ENCODE assay signal across 9 cellular contexts in the genomic region with DNA sequence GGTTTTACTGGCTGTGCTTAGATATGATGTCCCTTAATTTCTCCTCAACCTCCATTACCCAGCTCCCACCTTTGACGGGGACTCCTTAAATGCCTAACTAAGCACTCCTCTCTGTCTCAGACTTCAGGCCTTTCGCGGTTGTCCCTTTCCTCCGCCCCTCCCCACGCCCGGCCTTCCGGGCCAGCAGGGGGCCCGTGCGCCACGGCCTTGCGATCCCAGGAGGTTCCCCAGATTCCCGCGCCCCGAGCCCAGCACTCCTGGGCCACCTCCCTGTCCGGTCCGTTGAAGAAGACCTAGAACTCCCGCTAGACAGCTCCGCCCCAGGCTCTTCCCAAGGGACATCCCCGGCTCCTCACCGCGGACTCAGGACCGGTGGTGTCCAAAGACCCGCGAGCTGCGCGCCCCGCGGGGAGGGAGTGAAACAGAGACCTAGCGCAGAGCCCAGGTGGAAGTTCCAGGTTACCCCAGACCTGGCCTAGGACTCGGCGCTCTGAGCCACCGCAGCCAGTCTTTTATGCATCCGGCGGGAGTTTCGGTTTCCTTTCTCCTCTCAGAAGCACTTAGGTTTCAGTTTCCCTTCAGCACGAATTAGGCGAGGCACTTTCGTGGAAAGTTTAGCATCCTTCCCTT. TPM values are rescaled to one million over a fixed set of nuclear protein-coding genes. Genes with fewer than 3 reads are reported as not detected.
DNase-seq lines count a peak whose midpoint lies in the region; ATAC-seq, FAIRE-seq and TF ChIP-seq lines count a peak whose summit lies in the region.
"Had no signal": no experiment of that assay in that cellular context is flagged by ENCODE, and none has a peak within 500 bp of the region (broad histone marks: within the 10 kb centered on the region; RNA-seq: fewer than 3 reads in every experiment).

Gene DDX60, minus strand, starts transcription at position 487 of the 630 bp plus-strand sequence. CDS start 7,493 bp downstream, outside the sequence.

- H3K27ac Mint-ChIP-seq in central memory CD8-positive, alpha-beta T cell (ENCODE audit: low read depth) = peak within 1 kb of the TSS; percentile 97

- H3K9me3 ChIP-seq in keratinocyte (ENCODE audit: control insufficient read depth, low read depth, low read length) = no peaks in the 10 kb centered on the region

- peak; percentile 36 for DNase-seq in NCI-H146 (lab: John Stamatoyannopoulos, UW)
- no peak for DNase-seq in NCI-H146 treated with DMSO at 0.1 percent for 48 hours (lab: John Stamatoyannopoulos, UW; ENCODE audit: unreplicated experiment)
- DNase-seq in NCI-H2081 treated with DMSO at 0.1 percent for 48 hours (lab: John Stamatoyannopoulos, UW) = peak; percentile 19
- peak; percentile 67 for DNase-seq in activated CD4-positive, CD25-positive, alpha-beta regulatory T cell treated with anti-CD3 and anti-CD28 coated beads, Interleukin-2, amount 50 U/mL, for 16 hours (ENCODE audit: low read depth, low spot score)
- DNase-seq in central memory CD8-positive, alpha-beta T cell (ENCODE audit: low spot score in 2 of 2) = peak; percentile 51 to 80
- peak; percentile 4 for DNase-seq in keratinocyte (ENCODE audit: low read depth, low spot score)
- DNase-seq in stimulated activated CD4-positive, alpha-beta T cell treated with anti-CD3 and anti-CD28 coated beads, Interleukin-15, amount 100 ng/mL, for 1 hour (ENCODE audit: low read depth in 1 of 2, low spot score in 1 of 2) = peak; percentile 51 to 68

- peak within 1 kb of the TSS; percentile 57 to 86 (median 80) for H3K4me3 ChIP-seq in keratinocyte (ENCODE audit: control insufficient read depth in 2 of 3, extremely low read depth in 1 of 3, insufficient read depth in 2 of 3, low read depth in 1 of 3, low read length in 3 of 3)

- H3K4me2 ChIP-seq in keratinocyte (ENCODE audit: control insufficient read depth, extremely low read depth, insufficient read depth, low read depth, low read length) = peak within 1 kb of the TSS; percentile 90

- peak within 1 kb of the TSS; percentile 90 for H3K27ac ChIP-seq in keratinocyte (ENCODE audit: control insufficient read depth, insufficient read depth, low read length)

- peak within 1 kb of the TSS; percentile 81 for H2AFZ ChIP-seq in keratinocyte (ENCODE audit: control insufficient read depth, low read length)

- peak; percentile 29 to 60 (median 54) for TF ChIP-seq CTCF in keratinocyte (optimal IDR thresholded peaks at IDR 0.05 in 1 of 3, IDR thresholded peaks at IDR 0.05 in 1 of 3, conservative IDR thresholded peaks at IDR 0.05 in 1 of 3; ENCODE audit: extremely low read depth in 1 of 3, insufficient read depth in 2 of 3, low read length in 3 of 3)

- H4K20me1 ChIP-seq in keratinocyte (ENCODE audit: control insufficient read depth, extremely low read depth, insufficient read depth, low read length) = no peaks in the 10 kb centered on the region

- H3K4me1 ChIP-seq in keratinocyte (ENCODE audit: control insufficient read depth, extremely low read depth, insufficient read depth, low read length) = peaks cover 13% of the 10 kb centered on the region

- peak; percentile 79 for FAIRE-seq in keratinocyte (lab: Jason Lieb, UNC)
- FAIRE-seq: G401.6 had no signal

- H3K27me3 ChIP-seq in keratinocyte (ENCODE audit: control insufficient read depth, extremely low read depth, insufficient read depth, low read length) = no peaks in the 10 kb centered on the region

- H3K4me1 Mint-ChIP-seq in central memory CD8-positive, alpha-beta T cell = peaks cover 42% of the 10 kb centered on the region

- no peaks in the 10 kb centered on the region for H3K9me3 Mint-ChIP-seq in central memory CD8-positive, alpha-beta T cell

- peak within 1 kb of the TSS; percentile 96 for H3K4me3 Mint-ChIP-seq in central memory CD8-positive, alpha-beta T cell

- ATAC-seq in HG02970 (IDR thresholded peaks at IDR 0.05; ENCODE audit: low FRiP score, unreplicated experiment) = peak; percentile 99
- peak; percentile 94 for ATAC-seq in central memory CD8-positive, alpha-beta T cell (replicated peaks; ENCODE audit: extremely low read depth, poor library complexity, severe bottlenecking)

- H3K27me3 Mint-ChIP-seq in central memory CD8-positive, alpha-beta T cell = no peaks in the 10 kb centered on the region

- H3K36me3 Mint-ChIP-seq in central memory CD8-positive, alpha-beta T cell (ENCODE audit: insufficient read depth) = peaks cover 13% of the 10 kb centered on the region

- H3K9ac ChIP-seq in keratinocyte (ENCODE audit: control insufficient read depth, extremely low read depth, insufficient read depth, low read length) = peak within 1 kb of the TSS; percentile 94

- H3K79me2 ChIP-seq in keratinocyte (ENCODE audit: control insufficient read depth, insufficient read depth, low read length) = no peaks in the 10 kb centered on the region

- H3K9me1 ChIP-seq in keratinocyte (ENCODE audit: control insufficient read depth, extremely low read depth, insufficient read depth, low read length) = no peaks in the 10 kb centered on the region

- dilution Hi-C loops in keratinocyte (cut with MboI; ENCODE audit: extremely low pct_ligation_motif_present, low sequenced_read_pairs) = no loop called here

- H3K36me3 ChIP-seq in keratinocyte (ENCODE audit: control insufficient read depth in 2 of 2, extremely low read depth in 1 of 2, insufficient read depth in 2 of 2, low read length in 2 of 2) = no peaks in the 10 kb centered on the region

RNA-seq across cellular contexts. Expression of gene DDX60, which starts in this region (rescaled TPM):
- 33.1 to 44.6 TPM (median 38.9 TPM) in 3 replicates for polyA plus RNA-seq in keratinocyte
- 7.0 TPM for polyA plus RNA-seq in keratinocyte (2011; ENCODE audit: low read depth)
- polyA plus RNA-seq in keratinocyte (2011; cell fraction: cytosol; rRNA removed) = 12.0 and 23.0 TPM in 2 replicates
- polyA plus RNA-seq in keratinocyte (2011; cell fraction: nucleus; rRNA removed) = 40.6 and 54.1 TPM in 2 replicates
- polyA plus RNA-seq in keratinocyte (2012; ENCODE audit: low replicate concordance) = 2.4 and 26.9 TPM in 2 replicates
- polyA minus RNA-seq in keratinocyte = 8.8 to 82.5 TPM (median 74.1 TPM) in 3 replicates
- 24.9 TPM for polyA minus RNA-seq in keratinocyte (2011; cell fraction: cytosol; rRNA and poly(A)+ RNA removed)
- polyA minus RNA-seq in keratinocyte (2011; cell fraction: nucleus; rRNA and poly(A)+ RNA removed) = 43.4 and 95.2 TPM in 2 replicates
